In the genomic region with DNA sequence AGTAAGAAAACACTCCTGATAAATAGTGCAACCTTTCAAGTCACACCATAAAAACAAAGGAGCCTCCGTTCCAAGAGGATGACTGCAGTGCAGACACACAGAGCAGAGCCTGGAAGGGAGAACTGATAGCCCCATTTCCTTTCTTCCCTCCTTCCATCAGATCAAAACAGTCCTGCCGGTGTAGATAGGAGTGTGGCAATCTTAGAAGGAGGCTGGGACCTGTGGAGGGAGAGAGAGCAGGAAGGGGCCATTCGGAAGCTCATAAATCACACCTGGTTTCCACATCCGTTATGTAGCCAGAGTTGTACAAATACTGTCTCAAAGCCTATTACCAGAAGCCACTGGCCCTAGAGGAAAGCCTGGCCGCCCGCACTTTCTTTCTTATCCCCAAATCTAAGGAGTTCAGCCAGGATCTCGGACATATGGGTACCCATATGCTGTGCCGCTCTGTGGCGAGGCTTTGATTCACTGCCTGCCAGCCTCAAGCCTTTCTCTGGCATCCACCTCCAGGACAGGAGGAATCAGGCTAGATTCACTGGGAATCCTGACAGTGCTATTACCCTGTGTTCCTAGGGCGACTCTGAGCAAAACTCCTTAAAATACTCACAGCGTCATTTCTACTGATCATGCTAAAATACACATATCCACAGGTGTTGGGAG, we compare ENCODE assay signal across 1 cellular context.
TF ChIP-seq lines count a peak whose summit lies in the region.

No MANE protein-coding gene starts in this region.

TF ChIP-seq in K562, 482 proteins besides CTCF, POLR2A, EP300 and RAD21 (continued from another document):
- TF ChIP-seq, protein P1, sequence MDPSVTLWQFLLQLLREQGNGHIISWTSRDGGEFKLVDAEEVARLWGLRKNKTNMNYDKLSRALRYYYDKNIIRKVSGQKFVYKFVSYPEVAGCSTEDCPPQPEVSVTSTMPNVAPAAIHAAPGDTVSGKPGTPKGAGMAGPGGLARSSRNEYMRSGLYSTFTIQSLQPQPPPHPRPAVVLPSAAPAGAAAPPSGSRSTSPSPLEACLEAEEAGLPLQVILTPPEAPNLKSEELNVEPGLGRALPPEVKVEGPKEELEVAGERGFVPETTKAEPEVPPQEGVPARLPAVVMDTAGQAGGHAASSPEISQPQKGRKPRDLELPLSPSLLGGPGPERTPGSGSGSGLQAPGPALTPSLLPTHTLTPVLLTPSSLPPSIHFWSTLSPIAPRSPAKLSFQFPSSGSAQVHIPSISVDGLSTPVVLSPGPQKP (CRISPR knock-in tag; IDR thresholded peaks at IDR 0.05) = no peak
- 0 out of 4 replicates have a peak, but pooled peaks of 1 of the 2 experiments have one; percentile 17 for TF ChIP-seq SRF (CRISPR knock-in tag; IDR thresholded peaks at IDR 0.05)
- TF ChIP-seq HDAC8 (tag; IDR thresholded peaks at IDR 0.05) = peak; percentile 68; the same call in 1 of the 2 replicates
- TF ChIP-seq TBL1XR1 (IDR thresholded peaks at IDR 0.05; ENCODE audit: low read length in 2 of 2) = peak; percentile 70 to 91; a peak in 3 of 4 replicates
- TF ChIP-seq ZNF445 (CRISPR knock-in tag; IDR thresholded peaks at IDR 0.05; ENCODE audit: low read depth) = no peak
